ENCODE assay signal across 8 cellular contexts in the genomic region with DNA sequence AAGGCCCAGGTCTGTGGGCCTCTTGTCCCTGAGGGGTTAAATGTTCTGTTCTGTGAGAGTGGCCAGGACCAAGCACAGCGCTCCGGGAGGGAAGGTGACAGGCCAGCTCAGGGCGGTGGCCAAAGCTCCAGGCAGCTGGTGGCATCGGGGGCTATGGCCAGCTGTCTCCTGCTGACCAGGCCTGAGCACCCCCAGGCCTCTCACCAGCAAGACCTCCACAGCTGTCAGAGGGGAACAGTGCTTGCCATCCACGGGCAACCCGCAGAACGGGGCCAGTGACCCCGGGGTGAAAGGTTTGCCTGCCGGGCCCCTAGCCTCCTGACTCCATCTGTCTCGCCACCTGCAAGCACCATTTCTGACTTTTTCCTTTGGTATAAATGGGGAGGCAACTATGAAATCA. TPM values are rescaled to one million over a fixed set of nuclear protein-coding genes. Genes with fewer than 3 reads are reported as not detected.
"Had no signal": no experiment of that assay in that cellular context is flagged by ENCODE, and none has a peak within 500 bp of the region (broad histone marks: within the 10 kb centered on the region; RNA-seq: fewer than 3 reads in every experiment).

No MANE protein-coding gene starts in this region.

- H3K27ac ChIP-seq: GM23248 had no signal

- H3K9me3 Mint-ChIP-seq: H9 had no signal

- H3K27ac Mint-ChIP-seq: H9 had no signal

- DNase-seq: GM23248, GOT3, H9, HCEC 1CT, IMR-90 had no signal

- H2AFZ ChIP-seq: GM23248 had no signal

- H3K4me3 ChIP-seq: GM23248, K562 had no signal

- H3K4me3 Mint-ChIP-seq: H9 had no signal

- H3K9ac ChIP-seq: GM23248 had no signal

- FAIRE-seq: H54, K562 had no signal

RNA-seq across cellular contexts. Expression of gene EYA2, which starts 46.0 kb away (rescaled TPM):
- total RNA-seq: GM23248, HT-29, K562 had no signal
